Comparison of ENCODE assay signal across 19 cellular contexts in the genomic region with DNA sequence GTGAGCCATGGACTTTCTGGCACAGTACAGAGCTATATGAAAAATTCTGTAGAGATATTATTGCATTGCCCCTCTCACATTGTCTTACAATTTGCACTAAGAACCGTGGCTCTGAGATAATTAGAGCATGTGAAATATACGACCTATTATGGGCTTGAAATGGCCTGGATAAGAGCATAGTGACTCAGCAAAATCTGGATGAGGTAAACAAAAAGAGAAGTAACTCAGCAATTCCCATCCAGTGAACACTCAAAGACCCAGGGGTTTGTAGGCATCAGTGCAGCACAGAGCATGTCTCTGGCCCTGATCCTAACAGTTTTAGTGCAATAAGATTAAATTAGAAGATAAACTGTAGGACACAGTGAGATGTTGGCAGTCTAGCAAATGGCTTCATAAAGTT.
DNase-seq lines count a peak whose midpoint lies in the region; ATAC-seq, FAIRE-seq and TF ChIP-seq lines count a peak whose summit lies in the region.
"Had no signal": no experiment of that assay in that cellular context is flagged by ENCODE, and none has a peak within 500 bp of the region (broad histone marks: within the 10 kb centered on the region; RNA-seq: fewer than 3 reads in every experiment).

No MANE protein-coding gene starts in this region.

- H3K4me1 ChIP-seq in A549: peaks cover 7% of the 10 kb centered on the region; the same call in 2 of the 3 replicates
- no peaks in the 10 kb centered on the region for H3K4me1 ChIP-seq in tibial nerve

- peak in 1 of 2 experiments; percentile 33 for DNase-seq in A549 (ENCODE audit: low read depth in 1 of 2, low spot score in 1 of 2)
- peak; percentile 29 for DNase-seq in H4 (ENCODE audit: low spot score)
- DNase-seq in OCI-M1 (lab: John Stamatoyannopoulos, UW): peak; percentile 37
- DNase-seq in fibroblast of mammary gland (ENCODE audit: low read depth): peak; percentile 6
- no peak for DNase-seq in tibial nerve (ENCODE audit: low spot score in 2 of 2)
- no peak for DNase-seq in cortex of kidney (lab: John Stamatoyannopoulos, UW)
- no peak for DNase-seq in UCSD-AML1 (lab: John Stamatoyannopoulos, UW; ENCODE audit: unreplicated experiment)
- DNase-seq: ACHN, AML-193, COR-L47, H7, NCI-H1048, NCI-H1436 treated with DMSO at 0.1 percent for 48 hours, NCI-H2081, NCI-H510A, NCI-H82, SHP77, SK-N-SH had no signal

- TF ChIP-seq CTCF in A549 (IDR thresholded peaks at IDR 0.05) (no peak), fibroblast of mammary gland (conservative IDR thresholded peaks at IDR 0.05; ENCODE audit: control insufficient read depth, insufficient read depth, low read depth, low read length) (no peak), tibial nerve (IDR thresholded peaks at IDR 0.05) (no peak)

- no peak for TF ChIP-seq RAD21 in A549 (conservative IDR thresholded peaks at IDR 0.05 in 1 of 2, IDR thresholded peaks at IDR 0.05 in 1 of 2)

- H3K27ac ChIP-seq in A549 (peak overlapping the region; percentile 65 to 71), tibial nerve (no peak overlapping the region)

- no peaks in the 10 kb centered on the region for H3K27me3 ChIP-seq in tibial nerve

- no peak for TF ChIP-seq EP300 in A549 (IDR thresholded peaks at IDR 0.05)
- no peak for TF ChIP-seq EP300 in tibial nerve (IDR thresholded peaks at IDR 0.05)

- POLR2A ChIA-PET in A549 (lab: Yijun Ruan, JAX): no interaction called here

- TF ChIP-seq POLR2A in A549 (IDR thresholded peaks at IDR 0.05; ENCODE audit: low read length): no peak
- TF ChIP-seq POLR2A in tibial nerve (IDR thresholded peaks at IDR 0.05): no peak

- H3K4me2 ChIP-seq in A549: peak overlapping the region; percentile 14; the same call in 1 of the 3 replicates
- H3K4me2 ChIP-seq: SK-N-SH had no signal

- no peak overlapping the region for H3K4me3 ChIP-seq in A549
- H3K4me3 ChIP-seq in fibroblast of mammary gland (ENCODE audit: control insufficient read depth, low read depth, low read length): no peak overlapping the region
- H3K4me3 ChIP-seq in tibial nerve: no peak overlapping the region

- H3K9me3 ChIP-seq in A549 (peaks cover 7% of the 10 kb centered on the region; the same call in 2 of the 3 replicates), tibial nerve (no peaks in the 10 kb centered on the region)
- H3K9me3 ChIP-seq: SK-N-SH had no signal

- 8% methylated on average over 2 of the region's 2 CpGs for WGBS in A549 (ENCODE audit: missing lambda C conversion rate)
- WGBS in tibial nerve, 2 donors: 36 to 40% methylated on average over 2 of the region's 2 CpGs

- no peaks in the 10 kb centered on the region for H3K36me3 ChIP-seq in tibial nerve

- FAIRE-seq in A549 (lab: Jason Lieb, UNC): no peak
- FAIRE-seq: RCC 7860 had no signal

- ATAC-seq in A549: no peak

- CTCF ChIA-PET in A549 (lab: Yijun Ruan, JAX): interaction anchor here (1.1 to 2.1 kb wide), 3 partner anchors 9 to 319 kb away, joined by 3 to 6 read pairs (median 3); no protein-coding TSS in a partner anchor

TF ChIP-seq in A549, 52 proteins besides CTCF, POLR2A, EP300 and RAD21:
- TF ChIP-seq MAFK (IDR thresholded peaks at IDR 0.05; ENCODE audit: partially characterized antibody) (peak; percentile 97), NFE2L2 (conservative IDR thresholded peaks at IDR 0.05; ENCODE audit: low read length) (peak; percentile 97)
- TF ChIP-seq, protein P1, sequence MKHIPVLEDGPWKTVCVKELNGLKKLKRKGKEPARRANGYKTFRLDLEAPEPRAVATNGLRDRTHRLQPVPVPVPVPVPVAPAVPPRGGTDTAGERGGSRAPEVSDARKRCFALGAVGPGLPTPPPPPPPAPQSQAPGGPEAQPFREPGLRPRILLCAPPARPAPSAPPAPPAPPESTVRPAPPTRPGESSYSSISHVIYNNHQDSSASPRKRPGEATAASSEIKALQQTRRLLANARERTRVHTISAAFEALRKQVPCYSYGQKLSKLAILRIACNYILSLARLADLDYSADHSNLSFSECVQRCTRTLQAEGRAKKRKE (CRISPR knock-in tag; IDR thresholded peaks at IDR 0.05; ENCODE audit: low read depth): no peak

Comparison
In these comparisons a context has a peak if more than half of its experiments do, and no peak if none do; other contexts are left out.
1. DNase-seq: peak in H4 (single experiment), OCI-M1 (single experiment) and fibroblast of mammary gland (single experiment); none in tibial nerve (0 of 2), cortex of kidney (single experiment) and UCSD-AML1 (single experiment).
2. H3K27ac ChIP-seq: peak in A549 (2 of 2); none in tibial nerve (0 of 4).